In the genomic region with DNA sequence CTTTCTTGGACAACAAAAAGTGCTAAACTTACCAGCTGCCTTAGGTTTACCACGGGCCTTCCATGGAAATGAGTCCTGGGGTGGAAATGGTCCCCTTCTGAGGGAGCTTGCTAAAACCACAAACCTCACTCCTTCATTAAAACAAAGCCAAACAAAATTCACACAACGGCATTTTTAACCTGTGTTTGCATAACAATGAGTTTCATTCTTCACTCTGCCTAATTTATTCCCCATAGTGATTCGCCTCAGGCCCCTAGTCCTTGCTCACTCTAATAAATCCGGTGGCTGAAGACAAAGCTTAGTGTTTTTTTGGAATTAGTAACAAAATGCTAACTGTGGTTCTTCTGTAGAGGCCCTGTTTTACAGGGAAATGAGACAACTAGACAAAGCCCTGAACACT, we compare ENCODE assay signal across 32 cellular contexts. TPM values are rescaled to one million over a fixed set of nuclear protein-coding genes. Genes with fewer than 3 reads are reported as not detected.
"Had no signal": no experiment of that assay in that cellular context is flagged by ENCODE, and none has a peak within 500 bp of the region (broad histone marks: within the 10 kb centered on the region; RNA-seq: fewer than 3 reads in every experiment).

No MANE protein-coding gene starts in this region.

- H3K36me3 ChIP-seq: cardiac muscle cell, stomach, suprapubic skin, uterus had no signal

- H3K9me3 ChIP-seq: body of pancreas, mucosa of descending colon, stomach, suprapubic skin, uterus had no signal

- H3K27me3 ChIP-seq: body of pancreas, cardiac muscle cell, foreskin keratinocyte, hepatocyte, stomach, suprapubic skin, uterus had no signal

- H3K4me3 ChIP-seq: body of pancreas, cardiac muscle cell, hepatocyte, mucosa of descending colon, stomach, suprapubic skin, uterus had no signal

- H3K4me1 ChIP-seq: body of pancreas, foreskin keratinocyte, stomach, suprapubic skin, uterus had no signal

- H3K27ac ChIP-seq: body of pancreas, cardiac muscle cell, foreskin keratinocyte, hepatocyte, stomach, suprapubic skin, uterus had no signal

- DNase-seq: activated CD4-positive, alpha-beta T cell treated with anti-CD3 and anti-CD28 coated beads for 36 hours; activated CD4-positive, alpha-beta T cell treated with anti-CD3 and anti-CD28 coated beads, Interleukin-2, amount 50 U/mL, for 48 hours; activated CD8-positive, alpha-beta memory T cell treated with anti-CD3 and anti-CD28 coated beads, Interleukin-2, amount 50 U/mL, for 48 hours; activated naive CD4-positive, alpha-beta T cell treated with Interleukin-2 at 50 U/mL for 16 hours; activated naive CD8-positive, alpha-beta T cell treated with anti-CD3 and anti-CD28 coated beads, Interleukin-2, amount 10 ng/mL, durations not matched to agents 7 days and 5 days; activated T-cell treated with anti-CD3 and anti-CD28 coated beads, Interleukin-2, amount 50 U/mL, for 4 hours; amygdala; body of pancreas; erythroblast; foreskin keratinocyte; glutamatergic neuron; islet precursor cell; left cardiac atrium; mesenchymal stem cell; mucosa of descending colon; nephron progenitor cell; occipital lobe; small intestine; stimulated activated CD4-positive, alpha-beta T cell treated with anti-CD3 and anti-CD28 coated beads, Interleukin-15, amount 100 ng/mL, for 24 hours; stomach; T-helper 9 cell; trophoblast cell; uterus had no signal

RNA-seq across cellular contexts. Expression of gene LINC00305, which starts 32.1 kb away (rescaled TPM):
- total RNA-seq: activated CD4-positive, alpha-beta T cell treated with anti-CD3 and anti-CD28 coated beads for 36 hours; activated CD8-positive, alpha-beta memory T cell treated with anti-CD3 and anti-CD28 coated beads for 36 hours; activated naive CD8-positive, alpha-beta T cell treated with anti-CD3 and anti-CD28 coated beads, Interleukin-2, amount 10 ng/mL, durations not matched to agents 7 days and 5 days; activated T-cell treated with anti-CD3 and anti-CD28 coated beads, Interleukin-2, amount 50 U/mL, for 4 hours; activated T-helper 2 cell treated with anti-CD3 and anti-CD28 coated beads, Interferon-gamma antibody, Interleukin-2, Interleukin-4, amounts not matched to agents 10 μg/mL and 5 μg/mL and 100 μg/mL, durations not matched to agents 14 hours and 24 hours and 36 hours; body of pancreas; cardiac muscle cell; chondrocyte; foreskin keratinocyte; left cardiac atrium; mucosa of descending colon; occipital lobe; sciatic nerve; stomach; suprapubic skin; T-helper 1 cell treated with Interleukin-12 subunit alpha and Interleukin-12 subunit beta and Interleukin-4 antibody, amounts not matched to agents 30 ng/mL and 1 ng/mL, for 36 hours had no signal
- polyA plus RNA-seq: foreskin keratinocyte, liver, small intestine, stomach had no signal
